In the genomic region with DNA sequence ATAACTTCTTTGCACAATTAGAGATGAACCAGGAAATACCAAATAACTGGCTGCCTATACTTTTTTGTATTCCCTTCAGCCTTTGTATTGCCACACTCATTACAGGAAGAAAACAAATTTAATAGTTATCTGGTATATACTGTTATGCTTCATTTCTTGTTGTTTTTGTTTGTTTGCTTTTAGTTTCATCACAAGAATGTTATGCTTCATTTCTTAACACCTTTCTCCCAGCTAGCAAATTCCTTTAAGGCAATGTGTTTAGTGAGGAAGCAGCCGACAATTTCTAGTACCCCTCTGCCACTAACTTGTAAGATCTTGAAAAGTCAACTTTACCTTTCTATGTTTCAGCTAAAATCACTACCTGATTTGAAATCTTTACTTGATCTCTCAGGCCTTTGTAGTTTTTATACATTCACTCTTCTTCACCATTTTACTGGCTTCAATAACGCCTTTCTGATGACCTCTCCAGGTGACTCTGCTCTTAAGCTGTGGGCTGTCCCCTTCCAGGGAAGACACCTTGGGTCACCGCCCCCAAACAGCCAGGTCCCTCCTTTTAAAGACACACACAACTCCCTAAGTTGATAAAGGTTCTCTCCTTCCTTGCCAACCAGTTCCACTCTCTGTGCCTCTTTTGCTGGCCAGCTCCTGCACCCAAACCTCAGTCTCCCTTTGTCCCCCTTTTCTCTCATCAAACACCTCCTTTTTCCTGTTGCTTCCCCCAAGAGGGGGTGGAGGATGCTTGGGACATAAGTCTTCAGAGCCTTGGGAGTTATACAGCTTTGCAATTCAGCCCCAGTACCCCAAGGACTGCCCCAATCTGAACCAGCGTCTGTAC, we compare ENCODE assay signal across 8 cellular contexts. TPM values are rescaled to one million over a fixed set of nuclear protein-coding genes. Genes with fewer than 3 reads are reported as not detected.
DNase-seq lines count a peak whose midpoint lies in the region; ATAC-seq, FAIRE-seq and TF ChIP-seq lines count a peak whose summit lies in the region.

No MANE protein-coding gene starts in this region.

- peaks cover 7% of the 10 kb centered on the region for H3K4me1 ChIP-seq in colonic mucosa
- peaks cover 9 to 41% of the 10 kb centered on the region in 2 donors for H3K4me1 ChIP-seq in left lung

- H3K9me3 ChIP-seq in colonic mucosa = no peaks in the 10 kb centered on the region
- no peaks in the 10 kb centered on the region for H3K9me3 ChIP-seq in left lung

- intact Hi-C loops in colonic mucosa (cut with DNase I) (no loop called here), left lung (cut with DNase I) (no loop called here)

- H3K27ac ChIP-seq in colonic mucosa = peak overlapping the region; percentile 89
- peak overlapping the region; percentile 88 for H3K27ac ChIP-seq in left lung

- peak; percentile 43 for ATAC-seq in HG03103 (IDR thresholded peaks at IDR 0.05; ENCODE audit: low read depth, unreplicated experiment)
- peak; percentile 88 for ATAC-seq in left lung
- ATAC-seq in HG03139 (IDR thresholded peaks at IDR 0.05; ENCODE audit: unreplicated experiment) = no peak

- DNase-seq in GM12891 (ENCODE audit: insufficient read length, low spot score) (peak; percentile 56), NCI-H2227 treated with DMSO at 0.1 percent for 48 hours (lab: John Stamatoyannopoulos, UW) (peak; percentile 61), colonic mucosa (peak; percentile 91), left lung (peak in 1 of 2 donors; percentile 79)
- DNase-seq in activated CD4-positive, alpha-beta T cell treated with anti-CD3 and anti-CD28 coated beads for 1 hour = peak; percentile 35
- DNase-seq in stimulated activated CD4-positive, alpha-beta T cell treated with anti-CD3 and anti-CD28 coated beads, Interleukin-4, amount 100 ng/mL, for 48 hours (ENCODE audit: low read depth in 2 of 2) = peak; percentile 66 to 76

- TF ChIP-seq POLR2A in GM12891 (IDR thresholded peaks at IDR 0.05; ENCODE audit: low read depth, low read length) = no peak

- no peaks in the 10 kb centered on the region for H3K36me3 ChIP-seq in colonic mucosa
- H3K36me3 ChIP-seq in left lung = no peaks in the 10 kb centered on the region

- no peaks in the 10 kb centered on the region for H3K27me3 ChIP-seq in colonic mucosa
- H3K27me3 ChIP-seq in left lung = no peaks in the 10 kb centered on the region

- H3K4me3 ChIP-seq in colonic mucosa (peak overlapping the region; percentile 81), left lung (peak overlapping the region; percentile 81 to 93)

- H3K9ac ChIP-seq in colonic mucosa (ENCODE audit: low read depth in 2 of 2, low read length in 2 of 2) = peak overlapping the region; percentile 98 to 99

- FAIRE-seq in GM12891 (lab: Jason Lieb, UNC) = peak; percentile 66

- TF ChIP-seq CTCF in colonic mucosa (IDR thresholded peaks at IDR 0.05) (no peak), left lung (IDR thresholded peaks at IDR 0.05) (no peak)

TF ChIP-seq in GM12891, 5 proteins besides CTCF, POLR2A, EP300 and RAD21:
- TF ChIP-seq TAF1 (IDR thresholded peaks at IDR 0.05; ENCODE audit: low read depth, low read length) = no peak
- TF ChIP-seq PAX5 (IDR thresholded peaks at IDR 0.05; ENCODE audit: insufficient read depth, low read length, severe bottlenecking) = no peak
- TF ChIP-seq POLR2AphosphoS5 (IDR thresholded peaks at IDR 0.05; ENCODE audit: low read depth, low read length) = 0 out of 2 replicates have a peak, but pooled peaks have one; percentile 24
- 0 out of 2 replicates have a peak, but pooled peaks have one; percentile 0 for TF ChIP-seq SPI1 (IDR thresholded peaks at IDR 0.05; ENCODE audit: low read depth, low read length)
- no peak for TF ChIP-seq POU2F2 (IDR thresholded peaks at IDR 0.05; ENCODE audit: low read depth, low read length)

RNA-seq across cellular contexts. Expression of a gene that starts 1.2 kb away (rescaled TPM):
- polyA plus RNA-seq in GM12891 (2012; ENCODE audit: low read depth, missing spikeins) = 9.5 TPM
- 10 to 100 TPM; 28.9 to 40.2 TPM for total RNA-seq in colonic mucosa
- 10 to 100 TPM; 26.0 to 28.7 TPM for total RNA-seq in left lung

RNA-seq across cellular contexts. Expression of a gene that starts 48.4 kb away (rescaled TPM):
- 5.4 TPM for polyA plus RNA-seq in GM12891 (2012; ENCODE audit: low read depth, missing spikeins)
- total RNA-seq in colonic mucosa = 10 to 100 TPM; 10.1 to 17.8 TPM
- 10 to 100 TPM; 16.8 to 21.1 TPM for total RNA-seq in left lung

RNA-seq across cellular contexts. Expression of a gene that starts 52.2 kb away (rescaled TPM):
- 6.4 TPM for polyA plus RNA-seq in GM12891 (2012; ENCODE audit: low read depth, missing spikeins)
- total RNA-seq in colonic mucosa (100 to 1,000 TPM; 258 to 394 TPM), left lung (100 to 1,000 TPM; 108 to 152 TPM)
